In the genomic region with DNA sequence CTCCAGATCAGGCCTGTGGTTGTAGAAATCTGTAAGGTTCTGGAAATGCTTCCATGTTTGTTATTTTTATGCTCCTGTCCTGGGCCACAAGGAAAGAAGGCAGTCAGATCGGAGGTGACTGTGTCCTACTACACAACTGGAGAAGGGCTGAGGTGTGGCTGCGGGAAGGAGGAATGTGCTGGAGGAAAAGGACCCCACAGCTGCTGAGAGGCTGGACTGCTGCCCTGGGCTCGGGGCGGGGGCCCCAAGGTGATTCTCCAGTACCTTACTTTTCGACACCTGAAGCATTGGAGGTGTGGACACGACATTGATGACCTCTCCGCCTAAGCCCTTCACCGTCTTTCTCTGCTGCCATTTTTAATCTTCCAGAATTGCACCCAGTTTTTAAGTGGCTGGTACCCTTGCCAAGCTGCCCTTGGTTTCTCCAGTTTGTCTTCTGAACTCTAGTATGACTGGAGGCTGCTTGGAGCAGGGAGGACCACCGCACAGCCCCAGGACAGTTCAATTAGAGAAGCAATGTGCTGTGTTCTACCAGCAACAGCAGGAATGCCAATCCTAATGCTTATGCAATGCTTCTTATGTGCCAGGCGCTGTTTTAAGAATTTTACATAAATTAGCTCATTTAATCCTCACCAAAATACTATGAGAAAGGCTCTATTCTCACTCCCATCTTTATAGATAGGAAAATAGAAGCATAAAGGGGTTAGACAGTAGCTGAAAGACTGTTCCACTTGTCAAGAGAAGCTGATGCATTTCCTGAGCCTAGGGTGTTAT, we compare ENCODE assay signal across 12 cellular contexts. TPM values are rescaled to one million over a fixed set of nuclear protein-coding genes. Genes with fewer than 3 reads are reported as not detected.
DNase-seq lines count a peak whose midpoint lies in the region; ATAC-seq and TF ChIP-seq lines count a peak whose summit lies in the region.
"Had no signal": no experiment of that assay in that cellular context is flagged by ENCODE, and none has a peak within 500 bp of the region (broad histone marks: within the 10 kb centered on the region; RNA-seq: fewer than 3 reads in every experiment).

No MANE protein-coding gene starts in this region.

- TF ChIP-seq CTCF in GM23338 (conservative IDR thresholded peaks at IDR 0.05; ENCODE audit: low read depth in 2 of 2), result no peak
- TF ChIP-seq CTCF in WTC11 (IDR thresholded peaks at IDR 0.05), result no peak
- no peak for TF ChIP-seq CTCF in gastroesophageal sphincter (IDR thresholded peaks at IDR 0.05)

- peak overlapping the region; percentile 9; the same call in 1 of the 2 replicates for H3K4me2 ChIP-seq in GM23338

- no peaks in the 10 kb centered on the region for H3K79me2 ChIP-seq in GM23338 (replicated peaks; ENCODE audit: insufficient read depth)

- H3K27ac ChIP-seq in GM23338 (ENCODE audit: low read depth) (peak overlapping the region; percentile 93), gastroesophageal sphincter (peak overlapping the region in 3 of 4 donors; percentile 43 to 61 (median 43))
- H3K27ac ChIP-seq: ovary, spleen had no signal

- CTCF ChIA-PET in WTC11 (lab: Charles Lee), result interaction anchor here (0.9 to 2.1 kb wide), 12 partner anchors 10 to 139 kb away, joined by 3 to 23 read pairs (median 5); no protein-coding TSS in a partner anchor

- no peaks in the 10 kb centered on the region for H3K9me3 ChIP-seq in gastroesophageal sphincter
- H3K9me3 ChIP-seq: ovary, spleen had no signal

- 77% methylated on average over 5 to 10 of the region's 10 CpGs for WGBS in gastroesophageal sphincter (ENCODE audit: low coverage in 1 of 2), 2 donors

- H3K27me3 Mint-ChIP-seq in GM23338 (ENCODE audit: insufficient read depth, low read depth, poor library complexity) (peaks cover 13% of the 10 kb centered on the region), WTC11 (ENCODE audit: low read depth) (peaks cover 4% of the 10 kb centered on the region)
- no peaks in the 10 kb centered on the region for H3K27me3 Mint-ChIP-seq in stimulated activated memory B cell treated with anti-CD40 and anti-IgM and Interleukin-4, amounts not matched to agents 10 μg/mL and 1 μg/mL and 100 μg/mL, for 72 hours

- peaks cover 8% of the 10 kb centered on the region; the same call in 1 of the 3 replicates for H3K9me3 Mint-ChIP-seq in GM23338
- peaks cover 9% of the 10 kb centered on the region; the same call in 1 of the 2 replicates for H3K9me3 Mint-ChIP-seq in WTC11
- no peaks in the 10 kb centered on the region for H3K9me3 Mint-ChIP-seq in stimulated activated memory B cell treated with anti-CD40 and anti-IgM and Interleukin-4, amounts not matched to agents 10 μg/mL and 1 μg/mL and 100 μg/mL, for 72 hours
- H3K9me3 Mint-ChIP-seq: activated T-helper 2 cell treated with anti-CD3 and anti-CD28 coated beads, Interferon-gamma antibody, Interleukin-2, Interleukin-4, amounts not matched to agents 10 μg/mL and 5 μg/mL and 100 μg/mL, durations not matched to agents 14 hours and 24 hours and 36 hours had no signal

- no peak for TF ChIP-seq EP300 in gastroesophageal sphincter (IDR thresholded peaks at IDR 0.05)

- no peaks in the 10 kb centered on the region for H4K20me1 ChIP-seq in GM23338 (replicated peaks; ENCODE audit: insufficient read depth)

- no peak for DNase-seq in GM23338 (ENCODE audit: low spot score)
- no peak for DNase-seq in WTC11 (ENCODE audit: low spot score)
- no peak for DNase-seq in NCI-H2171 (lab: John Stamatoyannopoulos, UW)
- DNase-seq in T-helper 2 cell, result no peak
- DNase-seq in NCI-H2081 (lab: John Stamatoyannopoulos, UW), result no peak
- DNase-seq: activated CD8-positive, alpha-beta T cell treated with anti-CD3 and anti-CD28 coated beads, Interleukin-2, amount 10 ng/mL, durations not matched to agents 7 days and 5 days; NCI-H510A; ovary; spleen had no signal

- H3F3A ChIP-seq in GM23338 (replicated peaks; ENCODE audit: low read depth), result peaks cover 8% of the 10 kb centered on the region

- POLR2A ChIA-PET in WTC11 (lab: Charles Lee), result interaction anchor here (0.7 to 1.5 kb wide), 3 partner anchors 26 to 77 kb away, joined by 3 to 10 read pairs (median 4); no protein-coding TSS in a partner anchor

- H3K4me1 ChIP-seq in GM23338 (ENCODE audit: insufficient read depth) (peaks cover 8% of the 10 kb centered on the region), gastroesophageal sphincter (no peaks in the 10 kb centered on the region)

- no peaks in the 10 kb centered on the region for H3K27me3 ChIP-seq in GM23338 (ENCODE audit: insufficient read depth)
- peaks cover 40% of the 10 kb centered on the region for H3K27me3 ChIP-seq in gastroesophageal sphincter
- H3K27me3 ChIP-seq: ovary, spleen had no signal

- H3K4me3 Mint-ChIP-seq in GM23338, result no peak overlapping the region
- H3K4me3 Mint-ChIP-seq in WTC11, result no peak overlapping the region
- H3K4me3 Mint-ChIP-seq in stimulated activated memory B cell treated with anti-CD40 and anti-IgM and Interleukin-4, amounts not matched to agents 10 μg/mL and 1 μg/mL and 100 μg/mL, for 72 hours, result no peak overlapping the region
- H3K4me3 Mint-ChIP-seq: activated CD8-positive, alpha-beta T cell treated with anti-CD3 and anti-CD28 coated beads, Interleukin-2, amount 10 ng/mL, durations not matched to agents 7 days and 5 days had no signal

- H3K36me3 Mint-ChIP-seq in GM23338 (ENCODE audit: low read depth) (no peaks in the 10 kb centered on the region), WTC11 (0 out of 2 replicates have a peak, but pooled peaks cover 2% of the 10 kb centered on the region)
- H3K36me3 Mint-ChIP-seq in stimulated activated memory B cell treated with anti-CD40 and anti-IgM and Interleukin-4, amounts not matched to agents 10 μg/mL and 1 μg/mL and 100 μg/mL, for 72 hours, result no peaks in the 10 kb centered on the region

- H3K4me1 Mint-ChIP-seq in GM23338 (peaks cover 32% of the 10 kb centered on the region), WTC11 (peaks cover 30% of the 10 kb centered on the region)
- peaks cover 46% of the 10 kb centered on the region for H3K4me1 Mint-ChIP-seq in stimulated activated memory B cell treated with anti-CD40 and anti-IgM and Interleukin-4, amounts not matched to agents 10 μg/mL and 1 μg/mL and 100 μg/mL, for 72 hours

- H3K9me2 ChIP-seq in GM23338 (ENCODE audit: insufficient read depth), result no peaks in the 10 kb centered on the region; the same call in 1 of the 2 replicates

- H3K4me3 ChIP-seq in GM23338 (no peak overlapping the region), gastroesophageal sphincter (no peak overlapping the region)
- H3K4me3 ChIP-seq: ovary, spleen had no signal

- no peak for ATAC-seq in GM23338
- ATAC-seq in WTC11, result no peak
- no peak for ATAC-seq in gastroesophageal sphincter
- no peak for ATAC-seq in stimulated activated memory B cell treated with anti-CD40 and anti-IgM and Interleukin-4, amounts not matched to agents 10 μg/mL and 1 μg/mL and 100 μg/mL, for 72 hours
- ATAC-seq: activated CD8-positive, alpha-beta T cell treated with anti-CD3 and anti-CD28 coated beads, Interleukin-2, amount 10 ng/mL, durations not matched to agents 7 days and 5 days had no signal

- H2AFZ ChIP-seq in GM23338, result no peak overlapping the region

- TF ChIP-seq POLR2A in gastroesophageal sphincter (IDR thresholded peaks at IDR 0.05), result no peak

- H3K36me3 ChIP-seq in GM23338 (ENCODE audit: insufficient read depth) (no peaks in the 10 kb centered on the region), gastroesophageal sphincter (no peaks in the 10 kb centered on the region)
- H3K36me3 ChIP-seq: ovary, spleen had no signal

- H3K27ac Mint-ChIP-seq in GM23338 (peak overlapping the region; percentile 96), WTC11 (peak overlapping the region; percentile 92)
- peak overlapping the region; percentile 44 for H3K27ac Mint-ChIP-seq in stimulated activated memory B cell treated with anti-CD40 and anti-IgM and Interleukin-4, amounts not matched to agents 10 μg/mL and 1 μg/mL and 100 μg/mL, for 72 hours
- H3K27ac Mint-ChIP-seq: activated CD8-positive, alpha-beta T cell treated with anti-CD3 and anti-CD28 coated beads, Interleukin-2, amount 10 ng/mL, durations not matched to agents 7 days and 5 days; activated T-helper 2 cell treated with anti-CD3 and anti-CD28 coated beads, Interferon-gamma antibody, Interleukin-2, Interleukin-4, amounts not matched to agents 10 μg/mL and 5 μg/mL and 100 μg/mL, durations not matched to agents 14 hours and 24 hours and 36 hours had no signal

TF ChIP-seq in GM23338, 12 proteins besides CTCF, POLR2A, EP300 and RAD21 (continues in another document):
- no peak for TF ChIP-seq STAT1 (IDR thresholded peaks at IDR 0.05; ENCODE audit: unreplicated experiment)
- TF ChIP-seq ZNF331 (CRISPR knock-in tag; IDR thresholded peaks at IDR 0.05; ENCODE audit: low read depth), result no peak
- TF ChIP-seq CREB1 (CRISPR knock-in tag; IDR thresholded peaks at IDR 0.05; ENCODE audit: low read depth), result no peak
- no peak for TF ChIP-seq POLR2AphosphoS5 (IDR thresholded peaks at IDR 0.05; ENCODE audit: low read depth)
- TF ChIP-seq JUNB (IDR thresholded peaks at IDR 0.05; ENCODE audit: unreplicated experiment), result no peak
- no peak for TF ChIP-seq EZH2phosphoT487 (IDR thresholded peaks at IDR 0.05; ENCODE audit: unreplicated experiment)

TF ChIP-seq in WTC11, 78 proteins besides CTCF, POLR2A, EP300 and RAD21:
- TF ChIP-seq MYBL2 (CRISPR knock-in tag; IDR thresholded peaks at IDR 0.05) (no peak), CREB1 (CRISPR knock-in tag; IDR thresholded peaks at IDR 0.05) (no peak), PRRX2 (CRISPR knock-in tag; IDR thresholded peaks at IDR 0.05) (no peak)
- TF ChIP-seq, protein P1, sequence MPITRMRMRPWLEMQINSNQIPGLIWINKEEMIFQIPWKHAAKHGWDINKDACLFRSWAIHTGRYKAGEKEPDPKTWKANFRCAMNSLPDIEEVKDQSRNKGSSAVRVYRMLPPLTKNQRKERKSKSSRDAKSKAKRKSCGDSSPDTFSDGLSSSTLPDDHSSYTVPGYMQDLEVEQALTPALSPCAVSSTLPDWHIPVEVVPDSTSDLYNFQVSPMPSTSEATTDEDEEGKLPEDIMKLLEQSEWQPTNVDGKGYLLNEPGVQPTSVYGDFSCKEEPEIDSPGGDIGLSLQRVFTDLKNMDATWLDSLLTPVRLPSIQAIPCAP (CRISPR knock-in tag; IDR thresholded peaks at IDR 0.05), result no peak

RNA-seq across cellular contexts. Expression of a gene that starts 13.5 kb away (rescaled TPM):
- total RNA-seq in GM23338 (2014; rRNA removed; shearing (Covaris generic)), result 13.0 and 15.4 TPM in 2 replicates
- 2.7 and 2.9 TPM in 2 replicates for polyA plus RNA-seq in GM23338 (2016; fragmentation: Nextera tagmentation; extraction: Ambion mirVana)
- 5.4 to 9.2 TPM (median 5.9 TPM) in 3 replicates for total RNA-seq in WTC11 (2021)
- 10 to 100 TPM in 1 of 4 donors, 1 to 10 TPM in 3; 4.4 to 17.2 (median 5.9) TPM for total RNA-seq in gastroesophageal sphincter

Comparison
In these comparisons a context has a peak if more than half of its experiments do, and no peak if none do; other contexts are left out.
1. H3K27ac Mint-ChIP-seq: peak in every context shown above with its lines; median percentile 96 in GM23338; 92 in WTC11; 44 in stimulated activated memory B cell treated with anti-CD40 and anti-IgM and Interleukin-4, amounts not matched to agents 10 μg/mL and 1 μg/mL and 100 μg/mL, for 72 hours.